7 cellular contexts compared by ENCODE assay signal in the genomic region with DNA sequence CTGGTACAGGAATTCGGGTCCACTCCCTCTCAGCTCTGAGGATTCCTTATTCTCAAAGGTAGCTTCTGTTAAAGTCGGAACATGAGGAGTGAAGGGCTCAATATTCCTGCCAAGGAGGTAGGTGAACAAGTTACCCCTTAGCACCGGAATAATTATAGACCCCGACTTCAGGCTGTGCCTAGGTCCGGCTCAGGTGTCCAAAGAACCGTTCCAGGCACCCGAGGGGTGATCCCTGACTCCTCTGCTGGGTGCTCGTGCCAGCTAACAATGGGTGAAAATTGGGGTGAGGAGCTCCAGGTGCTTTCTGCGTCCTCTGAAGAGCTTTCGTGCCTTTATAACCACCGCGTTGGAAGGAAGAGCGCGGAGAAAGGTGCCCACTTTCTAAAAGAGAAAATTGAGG. TPM values are rescaled to one million over a fixed set of nuclear protein-coding genes. Genes with fewer than 3 reads are reported as not detected.
DNase-seq lines count a peak whose midpoint lies in the region; ATAC-seq and TF ChIP-seq lines count a peak whose summit lies in the region.

No MANE protein-coding gene starts in this region.

- H3K27ac ChIP-seq in HCT116 (ENCODE audit: low read depth, low read length) (peak overlapping the region; percentile 97), VCaP (peak overlapping the region; percentile 96), skin epidermis (peak overlapping the region; percentile 33 to 100 (median 99))

- no peaks in the 10 kb centered on the region for H3K9me2 ChIP-seq in HCT116 (ENCODE audit: insufficient read depth)

- H3K79me2 ChIP-seq in HCT116 (ENCODE audit: insufficient read depth, low read length) = peaks cover 35% of the 10 kb centered on the region

- H2AFZ ChIP-seq in HCT116 (ENCODE audit: low read depth, low read length, poor library complexity, severe bottlenecking) = peak overlapping the region; percentile 37

- H3K4me3 ChIP-seq in HCT116 (replicated peaks in 1 of 2; ENCODE audit: low read depth in 1 of 2, low read length in 2 of 2) (peak overlapping the region; percentile 89 to 93), skin epidermis (peak overlapping the region; percentile 50 to 80 (median 71))

- peak overlapping the region; percentile 85 for H3K9ac ChIP-seq in HCT116 (ENCODE audit: low read length)

- intact Hi-C loops in HCT116 (cut with micrococcal nuclease) = no loop called here

- no peak for DNase-seq in HCT116 (ENCODE audit: low read depth, low spot score)
- no peak for DNase-seq in glutamatergic neuron
- DNase-seq in GM03348 (ENCODE audit: low spot score) = no peak
- DNase-seq in epidermal melanocyte (ENCODE audit: insufficient read length, low spot score) = no peak
- no peak for DNase-seq in HEK293T (ENCODE audit: extremely low spot score)

- TSS peak; percentile 75 for BruUV-seq in HCT116 (replicated peaks; lab: Mats Ljungman, UMichigan)

- no peak for TF ChIP-seq POLR2A in HCT116 (IDR thresholded peaks at IDR 0.05; ENCODE audit: borderline replicate concordance, extremely low read depth, insufficient read depth, insufficient read length)

- no peaks in the 10 kb centered on the region for H4K20me1 ChIP-seq in HCT116 (ENCODE audit: insufficient read depth)

- peak overlapping the region; percentile 94 for H3K4me2 ChIP-seq in HCT116 (ENCODE audit: low read length)

- H3K4me1 Mint-ChIP-seq in glutamatergic neuron (ENCODE audit: low read depth, unreplicated experiment) = peaks cover 12% of the 10 kb centered on the region

- CTCF ChIA-PET in HCT116 (lab: Charles Lee) (interaction anchor here (0.6 to 2.9 kb wide), 5 partner anchors 24 to 85 kb away, joined by 3 to 25 read pairs (median 4); no protein-coding TSS in a partner anchor), HEK293T (lab: Yijun Ruan, JAX) (interaction anchor here (3.5 kb wide), 1 partner anchor 25 kb away, joined by 26 read pairs; no protein-coding TSS in a partner anchor)

- peaks cover 0 to 22% of the 10 kb centered on the region in 2 experiments; a peak in 2 of 4 replicates for H3K4me1 ChIP-seq in HCT116 (ENCODE audit: control insufficient read depth in 1 of 2, insufficient read depth in 2 of 2, low read length in 2 of 2)

- peak overlapping the region; percentile 97 for H3K27ac Mint-ChIP-seq in glutamatergic neuron (ENCODE audit: unreplicated experiment)

- RAD21 ChIA-PET in HCT116 (lab: Charles Lee; ENCODE audit: low non-redundant PET in 1 of 2, low total read pairs in 2 of 2, uncharacterized antibody in 2 of 2, unreplicated experiment in 2 of 2) = no interaction called here

- ATAC-seq in HCT116 = peak; percentile 3; the same call in 1 of the 2 replicates

- peak overlapping the region; percentile 98 for H3K4me3 Mint-ChIP-seq in glutamatergic neuron (ENCODE audit: unreplicated experiment)

- TF ChIP-seq RAD21 in HCT116 (IDR thresholded peaks at IDR 0.05; ENCODE audit: low read depth) = no peak

- no peaks in the 10 kb centered on the region for H3K27me3 Mint-ChIP-seq in glutamatergic neuron (ENCODE audit: unreplicated experiment)

- H3K36me3 Mint-ChIP-seq in glutamatergic neuron (ENCODE audit: unreplicated experiment) = no peaks in the 10 kb centered on the region

- POLR2A ChIA-PET in HCT116 (lab: Charles Lee) (interaction anchor here (0.8 to 5.0 kb wide), 12 partner anchors 10 to 447 kb away, joined by 3 to 45 read pairs (median 6); a partner anchor contains a TSS), HEK293T (lab: Yijun Ruan, JAX) (interaction anchor here (1.0 to 5.0 kb wide), 13 partner anchors 12 to 206 kb away, joined by 3 to 103 read pairs (median 12); a partner anchor contains a TSS)

- H3K9me3 ChIP-seq in HCT116 (ENCODE audit: control insufficient read depth in 1 of 2, insufficient read depth in 1 of 2, low read depth in 1 of 2, low read length in 2 of 2) = no peaks in the 10 kb centered on the region

- H3K9me3 Mint-ChIP-seq in glutamatergic neuron (ENCODE audit: unreplicated experiment) = peaks cover 9% of the 10 kb centered on the region

- peaks cover 8 to 22% of the 10 kb centered on the region in 2 experiments for H3K36me3 ChIP-seq in HCT116 (ENCODE audit: control insufficient read depth in 1 of 2, insufficient read depth in 2 of 2, low read length in 2 of 2)

- H3K27me3 ChIP-seq in HCT116 (ENCODE audit: insufficient read depth, low read length) = no peaks in the 10 kb centered on the region

- TF ChIP-seq CTCF in HCT116 (IDR thresholded peaks at IDR 0.05 in 2 of 3, conservative IDR thresholded peaks at IDR 0.05 in 1 of 3; ENCODE audit: borderline replicate concordance in 1 of 3, insufficient read depth in 1 of 3, low read depth in 2 of 3, low read length in 2 of 3) (no peak), VCaP (conservative IDR thresholded peaks at IDR 0.05) (no peak), glutamatergic neuron (IDR thresholded peaks at IDR 0.05; ENCODE audit: partially characterized antibody, unreplicated experiment) (no peak)

TF ChIP-seq in HCT116, 20 proteins besides CTCF, POLR2A, EP300 and RAD21 (continues in another document):
- TF ChIP-seq ZFX (IDR thresholded peaks at IDR 0.05) (no peak), EGR1 (IDR thresholded peaks at IDR 0.05; ENCODE audit: low read depth) (no peak), EZH2phosphoT487 (IDR thresholded peaks at IDR 0.05; ENCODE audit: borderline replicate concordance) (no peak), JUND (IDR thresholded peaks at IDR 0.05) (no peak), EZH2 (IDR thresholded peaks at IDR 0.05) (no peak), POLR2AphosphoS5 (IDR thresholded peaks at IDR 0.05; ENCODE audit: low read depth, low read length) (no peak), YY1 (IDR thresholded peaks at IDR 0.05; ENCODE audit: extremely low read depth, insufficient replicate concordance, low read depth, low read length) (no peak), ELF1 (IDR thresholded peaks at IDR 0.05; ENCODE audit: borderline replicate concordance, low read depth) (no peak), SRF (IDR thresholded peaks at IDR 0.05; ENCODE audit: low read depth) (no peak)
- TF ChIP-seq, protein P1, sequence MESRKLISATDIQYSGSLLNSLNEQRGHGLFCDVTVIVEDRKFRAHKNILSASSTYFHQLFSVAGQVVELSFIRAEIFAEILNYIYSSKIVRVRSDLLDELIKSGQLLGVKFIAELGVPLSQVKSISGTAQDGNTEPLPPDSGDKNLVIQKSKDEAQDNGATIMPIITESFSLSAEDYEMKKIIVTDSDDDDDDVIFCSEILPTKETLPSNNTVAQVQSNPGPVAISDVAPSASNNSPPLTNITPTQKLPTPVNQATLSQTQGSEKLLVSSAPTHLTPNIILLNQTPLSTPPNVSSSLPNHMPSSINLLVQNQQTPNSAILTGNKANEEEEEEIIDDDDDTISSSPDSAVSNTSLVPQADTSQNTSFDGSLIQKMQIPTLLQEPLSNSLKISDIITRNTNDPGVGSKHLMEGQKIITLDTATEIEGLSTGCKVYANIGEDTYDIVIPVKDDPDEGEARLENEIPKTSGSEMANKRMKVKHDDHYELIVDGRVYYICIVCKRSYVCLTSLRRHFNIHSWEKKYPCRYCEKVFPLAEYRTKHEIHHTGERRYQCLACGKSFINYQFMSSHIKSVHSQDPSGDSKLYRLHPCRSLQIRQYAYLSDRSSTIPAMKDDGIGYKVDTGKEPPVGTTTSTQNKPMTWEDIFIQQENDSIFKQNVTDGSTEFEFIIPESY (IDR thresholded peaks at IDR 0.05; ENCODE audit: extremely low read depth, insufficient replicate concordance, low read length) = no peak

TF ChIP-seq in HEK293T, 16 proteins besides CTCF, POLR2A, EP300 and RAD21:
- no peak for TF ChIP-seq FOXK2 (IDR thresholded peaks at IDR 0.05)

RNA-seq across cellular contexts. Expression of a gene that starts 0.4 kb away (rescaled TPM):
- total RNA-seq in HCT116 (2021; ENCODE audit: unreplicated experiment) (34.1 TPM), glutamatergic neuron (ENCODE audit: unreplicated experiment) (20.6 TPM)
- 20.8 and 21.6 TPM in 2 replicates for polyA plus RNA-seq in HCT116 (2012)

RNA-seq across cellular contexts. Expression of a gene that starts 0.9 kb away (rescaled TPM):
- total RNA-seq in HCT116 (2021; ENCODE audit: unreplicated experiment) (45.0 TPM), glutamatergic neuron (ENCODE audit: unreplicated experiment) (23.3 TPM)
- polyA plus RNA-seq in HCT116 (2012) = 25.5 and 37.8 TPM in 2 replicates

RNA-seq across cellular contexts. Expression of a gene that starts 28.2 kb away (rescaled TPM):
- total RNA-seq in HCT116 (2021; ENCODE audit: unreplicated experiment) (156 TPM), glutamatergic neuron (ENCODE audit: unreplicated experiment) (59.6 TPM)
- 125 and 130 TPM in 2 replicates for polyA plus RNA-seq in HCT116 (2012)

RNA-seq across cellular contexts. Expression of a gene that starts 28.3 kb away (rescaled TPM):
- total RNA-seq in HCT116 (2021; ENCODE audit: unreplicated experiment) (269 TPM), glutamatergic neuron (ENCODE audit: unreplicated experiment) (259 TPM)
- polyA plus RNA-seq in HCT116 (2012) = 197 and 216 TPM in 2 replicates

RNA-seq across cellular contexts. Expression of a gene that starts 31.1 kb away (rescaled TPM):
- total RNA-seq in HCT116 (2021; ENCODE audit: unreplicated experiment) (13.7 TPM), glutamatergic neuron (ENCODE audit: unreplicated experiment) (7.8 TPM)
- 21.1 and 23.5 TPM in 2 replicates for polyA plus RNA-seq in HCT116 (2012)
